In genomic region chr2:122634920-122635319, GRCh38 we compare ENCODE assay signal across 21 cellular contexts.
DNase-seq lines count a peak whose midpoint lies in the region; ATAC-seq and TF ChIP-seq lines count a peak whose summit lies in the region.
"Had no signal": no experiment of that assay in that cellular context is flagged by ENCODE, and none has a peak within 500 bp of the region (broad histone marks: within the 10 kb centered on the region; RNA-seq: fewer than 3 reads in every experiment).

No MANE protein-coding gene starts in this region.

- H3K9me3 ChIP-seq in PC-3 (ENCODE audit: low read length), result no peaks in the 10 kb centered on the region
- no peaks in the 10 kb centered on the region for H3K9me3 ChIP-seq in thyroid gland

- no peak overlapping the region for H3K9ac ChIP-seq in PC-3 (ENCODE audit: low read length)

- H3K27ac ChIP-seq in ACC112 (ENCODE audit: low read depth, low read length) (peak overlapping the region; percentile 83), PC-3 (ENCODE audit: low read length) (peak overlapping the region; percentile 49; the same call in 1 of the 2 replicates), foreskin keratinocyte (peak overlapping the region; percentile 49), thyroid gland (no peak overlapping the region)
- H3K27ac ChIP-seq: SJSA1 had no signal

- H3K9me2 ChIP-seq in PC-3 (replicated peaks; ENCODE audit: low read length), result no peaks in the 10 kb centered on the region

- POLR2A ChIA-PET in PC-3 (lab: Charles Lee; ENCODE audit: unreplicated experiment), result no interaction called here

- H3K4me1 ChIP-seq in ACC112 (ENCODE audit: control insufficient read depth, insufficient read depth, low read length, unreplicated experiment) (peaks cover 9% of the 10 kb centered on the region), PC-3 (ENCODE audit: insufficient read depth, low read length) (peaks cover 32% of the 10 kb centered on the region), foreskin keratinocyte (peaks cover 28% of the 10 kb centered on the region), thyroid gland (no peaks in the 10 kb centered on the region)
- H3K4me1 ChIP-seq: SJSA1 had no signal

- no peak overlapping the region for H3K4me3 ChIP-seq in ACC112 (ENCODE audit: low read depth, low read length)
- 0 out of 2 replicates have a peak overlapping the region, but pooled peaks have one; percentile 7 for H3K4me3 ChIP-seq in PC-3 (ENCODE audit: low read length)
- no peak overlapping the region for H3K4me3 ChIP-seq in thyroid gland (replicated peaks in 1 of 3)
- H3K4me3 ChIP-seq: GM12878, SJSA1 had no signal

- H3K27me3 ChIP-seq in ACC112 (ENCODE audit: insufficient read depth, low read length) (no peaks in the 10 kb centered on the region), PC-3 (ENCODE audit: low read length) (no peaks in the 10 kb centered on the region), foreskin keratinocyte (no peaks in the 10 kb centered on the region), thyroid gland (no peaks in the 10 kb centered on the region)
- H3K27me3 ChIP-seq: SJSA1 had no signal

- intact Hi-C loops in PC-3 (cut with micrococcal nuclease), result no loop called here
- intact Hi-C loops in thyroid gland (cut with DNase I), result no loop called here

- 87 to 88% methylated on average over 2 of the region's 2 CpGs for WGBS in thyroid gland, 2 donors

- no peaks in the 10 kb centered on the region for H3K79me2 ChIP-seq in ACC112 (ENCODE audit: control insufficient read depth, insufficient read depth, low read length, unreplicated experiment)
- H3K79me2 ChIP-seq in PC-3 (ENCODE audit: low read length), result no peaks in the 10 kb centered on the region

- ATAC-seq in PC-3 (no peak), foreskin keratinocyte (no peak), GM18867 (IDR thresholded peaks at IDR 0.05; ENCODE audit: unreplicated experiment) (no peak)
- ATAC-seq: CD8-positive, alpha-beta T cell; Right ventricle myocardium inferior had no signal

- TF ChIP-seq CTCF in PC-3 (conservative IDR thresholded peaks at IDR 0.05; ENCODE audit: low read depth, low read length) (no peak), foreskin keratinocyte (conservative IDR thresholded peaks at IDR 0.05) (no peak), osteocyte (IDR thresholded peaks at IDR 0.05) (no peak), thyroid gland (IDR thresholded peaks at IDR 0.05) (no peak)

- H3F3A ChIP-seq in PC-3 (ENCODE audit: low read length, unreplicated experiment), result no peaks in the 10 kb centered on the region

- DNase-seq in PC-3 (no peak), foreskin keratinocyte (no peak), osteocyte (ENCODE audit: extremely low spot score, unreplicated experiment) (no peak), thyroid gland (no peak), hippocampal formation (lab: John Stamatoyannopoulos, UW) (no peak)
- DNase-seq in stimulated activated CD4-positive, alpha-beta T cell treated with anti-CD3 and anti-CD28 coated beads, Interleukin-2, amount 100 ng/mL, for 48 hours, result no peak
- DNase-seq: C1 segment of cervical spinal cord; CD8-positive, alpha-beta T cell; DMS 273 treated with DMSO at 0.1 percent for 48 hours; DMS79; GDM1; KG1; MM.1S; NCI-H2029; NCI-H524 treated with DMSO at 0.1 percent for 48 hours; NCI-H774 had no signal

- no peaks in the 10 kb centered on the region for H3K27me3 Mint-ChIP-seq in osteocyte (ENCODE audit: unreplicated experiment)

- H3K27ac Mint-ChIP-seq in osteocyte (ENCODE audit: unreplicated experiment), result peak overlapping the region; percentile 58
- H3K27ac Mint-ChIP-seq: CD8-positive, alpha-beta T cell had no signal

- H3K4me3 Mint-ChIP-seq in osteocyte (ENCODE audit: unreplicated experiment), result no peak overlapping the region
- H3K4me3 Mint-ChIP-seq: CD8-positive, alpha-beta T cell had no signal

- TF ChIP-seq POLR2A in thyroid gland (IDR thresholded peaks at IDR 0.05), result no peak

- H3K36me3 ChIP-seq in ACC112 (ENCODE audit: insufficient read depth, low read length) (no peaks in the 10 kb centered on the region), PC-3 (ENCODE audit: low read depth, low read length) (no peaks in the 10 kb centered on the region), thyroid gland (no peaks in the 10 kb centered on the region)
- H3K36me3 ChIP-seq: SJSA1 had no signal

- H3K36me3 Mint-ChIP-seq in osteocyte (ENCODE audit: unreplicated experiment), result no peaks in the 10 kb centered on the region
- H3K36me3 Mint-ChIP-seq: CD8-positive, alpha-beta T cell had no signal

- H3K9me3 Mint-ChIP-seq in osteocyte (ENCODE audit: unreplicated experiment), result no peaks in the 10 kb centered on the region

- H4K20me1 ChIP-seq in PC-3 (ENCODE audit: low read length), result no peaks in the 10 kb centered on the region

- no TSS peak for BruUV-seq in PC-3 (replicated peaks; lab: Mats Ljungman, UMichigan)

- peak overlapping the region; percentile 43 for H3K4me2 ChIP-seq in PC-3 (ENCODE audit: low read length)

- H2AFZ ChIP-seq in ACC112 (ENCODE audit: low read length, unreplicated experiment) (no peak overlapping the region), PC-3 (ENCODE audit: low read length) (no peak overlapping the region)

- CTCF ChIA-PET in PC-3 (lab: Charles Lee), result no interaction called here

- H3K4me1 Mint-ChIP-seq in osteocyte (ENCODE audit: unreplicated experiment), result peaks cover 20% of the 10 kb centered on the region

Comparison
In these comparisons a context has a peak if more than half of its experiments do, and no peak if none do; other contexts are left out.
1. H3K27ac ChIP-seq: peak in ACC112 (single experiment), PC-3 (single experiment) and foreskin keratinocyte (single experiment); none in thyroid gland (0 of 3).